Comparison of ENCODE assay signal across 19 cellular contexts in the genomic region with DNA sequence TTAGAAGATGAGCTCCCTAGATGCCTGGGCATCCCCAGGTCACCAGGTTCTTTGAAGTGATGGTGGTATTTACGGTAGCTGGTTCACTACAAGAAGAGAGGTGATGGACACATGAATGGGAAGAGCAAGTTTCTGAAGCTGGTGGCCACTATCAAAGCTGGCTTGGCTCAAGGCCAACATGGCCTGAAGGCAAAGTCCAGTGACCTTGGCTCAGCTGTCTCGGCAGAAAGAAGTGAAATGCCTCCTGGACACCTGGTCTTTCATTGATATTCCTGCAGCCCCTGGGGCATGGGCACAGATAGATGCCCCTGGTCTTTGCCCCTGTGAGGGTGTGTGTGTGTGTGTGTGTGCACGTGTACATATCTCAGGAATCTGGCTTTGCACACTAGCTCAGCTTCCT.
DNase-seq lines count a peak whose midpoint lies in the region; ATAC-seq, FAIRE-seq and TF ChIP-seq lines count a peak whose summit lies in the region.
"Had no signal": no experiment of that assay in that cellular context is flagged by ENCODE, and none has a peak within 500 bp of the region (broad histone marks: within the 10 kb centered on the region; RNA-seq: fewer than 3 reads in every experiment).

No MANE protein-coding gene starts in this region.

- TF ChIP-seq CTCF in K562 (IDR thresholded peaks at IDR 0.05 in 2 of 3, conservative IDR thresholded peaks at IDR 0.05 in 1 of 3; ENCODE audit: insufficient read depth in 2 of 3, low read depth in 1 of 3, low read length in 3 of 3) (no peak), right lobe of liver (IDR thresholded peaks at IDR 0.05) (no peak), esophagus squamous epithelium (IDR thresholded peaks at IDR 0.05) (no peak)

- H4K20me1 ChIP-seq in K562 (replicated peaks; ENCODE audit: control insufficient read depth, insufficient read depth, low read length), result no peaks in the 10 kb centered on the region

- H3K79me2 ChIP-seq in K562 (ENCODE audit: control insufficient read depth, insufficient read depth, low read length), result no peaks in the 10 kb centered on the region

- H3K9me1 ChIP-seq in K562 (ENCODE audit: control insufficient read depth, insufficient read depth, low read length), result no peaks in the 10 kb centered on the region

- DNase-seq in NCI-H146 (lab: John Stamatoyannopoulos, UW), result peak; percentile 87
- DNase-seq in K562 (ENCODE audit: extremely low read depth in 1 of 4, low spot score in 3 of 4), result no peak
- peak; percentile 41 to 55 (median 50) for DNase-seq in right lobe of liver
- no peak for DNase-seq in esophagus squamous epithelium (lab: John Stamatoyannopoulos, UW)
- DNase-seq in RPMI8226, result no peak
- DNase-seq: BE2C; CD4-positive, alpha-beta memory T cell; COR-L47; DMS153; DMS79 treated with DMSO at 0.1 percent for 48 hours; GDM1; H7 had no signal

- BruUV-seq in K562 (replicated peaks; lab: Mats Ljungman, UMichigan), result no TSS peak

- TF ChIP-seq EP300 in K562 (IDR thresholded peaks at IDR 0.05; ENCODE audit: low read length), result no peak

- no peak overlapping the region for H3K4me2 ChIP-seq in K562 (ENCODE audit: insufficient read depth, low read length)
- H3K4me2 ChIP-seq: A549, GM23338 had no signal

- H2AFZ ChIP-seq in K562 (ENCODE audit: low read depth, low read length), result no peak overlapping the region
- H2AFZ ChIP-seq: GM23338 had no signal

- ATAC-seq in K562 (no peak), right lobe of liver (peak in 3 of 4 donors; percentile 58 to 63 (median 62)), HG02973 (IDR thresholded peaks at IDR 0.05; ENCODE audit: unreplicated experiment) (no peak)
- ATAC-seq: A549, GM23338 had no signal

- no peak for FAIRE-seq in K562 (lab: Jason Lieb, UNC)
- FAIRE-seq: A549, D721Med, GM12892, HTR-8/SVneo had no signal

- intact Hi-C loops in K562 (cut with micrococcal nuclease), result no loop called here
- intact Hi-C loops in right lobe of liver (cut with DNase I), result no loop called here
- intact Hi-C loops in esophagus squamous epithelium (cut with DNase I), result no loop called here

- H3K4me3 ChIP-seq in K562, result no peak overlapping the region
- H3K4me3 ChIP-seq in right lobe of liver, result no peak overlapping the region
- no peak overlapping the region for H3K4me3 ChIP-seq in esophagus squamous epithelium
- H3K4me3 ChIP-seq: A549, GM23338 had no signal

- H3K9me3 ChIP-seq in K562 (replicated peaks; ENCODE audit: control insufficient read depth, insufficient read depth, low read depth, low read length), result no peaks in the 10 kb centered on the region
- H3K9me3 ChIP-seq in right lobe of liver, result no peaks in the 10 kb centered on the region
- no peaks in the 10 kb centered on the region for H3K9me3 ChIP-seq in esophagus squamous epithelium
- H3K9me3 ChIP-seq: A549, BE2C had no signal

- no peak overlapping the region for H3K27ac ChIP-seq in K562 (ENCODE audit: extremely low read depth, low read depth, low read length)
- H3K27ac ChIP-seq in right lobe of liver, result no peak overlapping the region
- H3K27ac ChIP-seq in esophagus squamous epithelium, result no peak overlapping the region
- H3K27ac ChIP-seq: A549, C4-2B had no signal

- no peak overlapping the region for H3K9ac ChIP-seq in K562 (ENCODE audit: insufficient read depth in 1 of 2, low read depth in 2 of 2, low read length in 2 of 2)

- in situ Hi-C loops in K562 (cut with MboI), result no loop called here

- H3K4me1 ChIP-seq in K562 (replicated peaks in 1 of 2; ENCODE audit: control insufficient read depth in 2 of 2, insufficient read depth in 2 of 2, low read length in 2 of 2), result no peaks in the 10 kb centered on the region
- H3K4me1 ChIP-seq in right lobe of liver, result no peaks in the 10 kb centered on the region
- no peaks in the 10 kb centered on the region for H3K4me1 ChIP-seq in esophagus squamous epithelium
- H3K4me1 ChIP-seq: A549, BE2C had no signal

- 4% methylated on average over 3 of the region's 3 CpGs for WGBS in K562 (ENCODE audit: insufficient coverage, low coverage, missing lambda C conversion rate)
- WGBS in right lobe of liver (ENCODE audit: insufficient coverage, low coverage, low lambda C conversion rate, missing lambda C conversion rate), result 64% methylated on average over 1 of the region's 3 CpGs
- WGBS in esophagus squamous epithelium, 2 donors, result 80 to 92% methylated on average over 3 of the region's 3 CpGs

- POLR2A ChIA-PET in K562 (lab: Yijun Ruan, JAX), result no interaction called here

- TF ChIP-seq RAD21 in K562 (CRISPR knock-in tag; conservative IDR thresholded peaks at IDR 0.05 in 1 of 2, IDR thresholded peaks at IDR 0.05 in 1 of 2), result no peak

- no peaks in the 10 kb centered on the region for H3K36me3 ChIP-seq in K562 (ENCODE audit: control insufficient read depth, insufficient read depth, low read length)
- no peaks in the 10 kb centered on the region for H3K36me3 ChIP-seq in right lobe of liver
- H3K36me3 ChIP-seq in esophagus squamous epithelium, result no peaks in the 10 kb centered on the region
- H3K36me3 ChIP-seq: BE2C had no signal

- TF ChIP-seq POLR2A in K562 (conservative IDR thresholded peaks at IDR 0.05), result no peak
- TF ChIP-seq POLR2A in right lobe of liver (IDR thresholded peaks at IDR 0.05), result no peak
- no peak for TF ChIP-seq POLR2A in esophagus squamous epithelium (IDR thresholded peaks at IDR 0.05)

- H3K27me3 ChIP-seq in K562 (ENCODE audit: control insufficient read depth in 2 of 2, insufficient read depth in 2 of 2, low read length in 2 of 2) (no peaks in the 10 kb centered on the region), right lobe of liver (no peaks in the 10 kb centered on the region), esophagus squamous epithelium (no peaks in the 10 kb centered on the region)
- H3K27me3 ChIP-seq: BE2C had no signal

- CTCF ChIA-PET in K562 (lab: Yijun Ruan, JAX; ENCODE audit: low intra/inter-chr PET ratio), result no interaction called here

TF ChIP-seq in K562, 482 proteins besides CTCF, POLR2A, EP300 and RAD21:
- peak; percentile 36; the same call in 1 of the 2 replicates for TF ChIP-seq NFIC (IDR thresholded peaks at IDR 0.05)
- TF ChIP-seq, protein P1, sequence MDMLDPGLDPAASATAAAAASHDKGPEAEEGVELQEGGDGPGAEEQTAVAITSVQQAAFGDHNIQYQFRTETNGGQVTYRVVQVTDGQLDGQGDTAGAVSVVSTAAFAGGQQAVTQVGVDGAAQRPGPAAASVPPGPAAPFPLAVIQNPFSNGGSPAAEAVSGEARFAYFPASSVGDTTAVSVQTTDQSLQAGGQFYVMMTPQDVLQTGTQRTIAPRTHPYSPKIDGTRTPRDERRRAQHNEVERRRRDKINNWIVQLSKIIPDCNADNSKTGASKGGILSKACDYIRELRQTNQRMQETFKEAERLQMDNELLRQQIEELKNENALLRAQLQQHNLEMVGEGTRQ (CRISPR knock-in tag; IDR thresholded peaks at IDR 0.05), result no peak

Comparison
In these comparisons a context has a peak if more than half of its experiments do, and no peak if none do; other contexts are left out.
1. DNase-seq: peak in NCI-H146 (single experiment) and right lobe of liver (3 of 3); none in K562 (0 of 4), esophagus squamous epithelium (single experiment) and RPMI8226 (single experiment).
2. ATAC-seq: peak in right lobe of liver (3 of 4); none in K562 (single experiment) and HG02973 (single experiment).